ENCODE assay signal across 15 cellular contexts in the genomic region with DNA sequence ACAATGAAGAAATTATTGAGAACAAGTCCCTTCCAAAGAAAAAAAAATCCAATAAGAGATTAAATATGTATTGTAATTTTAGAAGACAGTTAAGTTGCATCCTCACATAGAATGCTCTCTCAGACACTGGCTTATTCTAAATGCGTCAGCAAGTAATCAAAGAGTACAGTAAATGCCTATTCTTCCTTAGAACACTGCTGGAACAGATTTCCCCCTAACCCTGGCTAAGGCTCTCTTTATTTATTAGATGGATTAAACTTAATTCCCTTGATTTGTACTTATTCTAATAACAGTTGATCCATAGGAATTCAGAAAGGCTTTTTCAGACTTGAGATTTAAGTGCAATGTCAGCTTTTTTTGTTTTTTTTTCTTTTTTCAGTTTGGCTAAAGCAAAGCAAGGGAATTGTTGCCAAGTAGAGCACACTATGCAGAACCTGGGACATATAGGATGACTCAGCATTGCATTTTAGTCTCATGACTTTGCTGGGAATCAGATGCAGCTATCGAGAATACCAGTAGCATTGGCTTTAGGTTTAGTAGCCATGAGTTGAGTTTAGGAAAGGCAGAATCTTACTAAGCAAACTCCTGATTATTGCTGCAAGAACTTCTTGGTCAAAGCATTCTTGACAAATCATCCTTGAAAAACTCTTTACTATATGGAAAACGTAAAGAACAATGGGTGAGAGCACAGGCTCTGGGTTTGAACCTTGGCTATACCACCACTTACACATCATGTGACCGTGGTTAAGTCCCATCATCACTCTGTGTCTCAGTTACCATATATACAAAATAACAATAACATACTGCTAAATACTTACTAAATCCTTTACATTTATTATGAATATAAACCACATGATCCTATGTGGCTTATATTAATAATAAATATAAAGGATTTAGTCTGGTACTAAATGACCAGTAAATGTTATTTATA. TPM values are rescaled to one million over a fixed set of nuclear protein-coding genes. Genes with fewer than 3 reads are reported as not detected.
DNase-seq lines count a peak whose midpoint lies in the region; ATAC-seq and TF ChIP-seq lines count a peak whose summit lies in the region.
"Had no signal": no experiment of that assay in that cellular context is flagged by ENCODE, and none has a peak within 500 bp of the region (broad histone marks: within the 10 kb centered on the region; RNA-seq: fewer than 3 reads in every experiment).

No MANE protein-coding gene starts in this region.

- H3K9me3 Mint-ChIP-seq in MCF 10A (ENCODE audit: unreplicated experiment) = peaks cover 6% of the 10 kb centered on the region
- peaks cover 3% of the 10 kb centered on the region for H3K9me3 Mint-ChIP-seq in natural killer cell treated with Interleukin-12 subunit alpha and Interleukin-12 subunit beta and Interleukin-15 and Interleukin-18, amount 100 ng/mL, for 72 hours

- H3K36me3 Mint-ChIP-seq in MCF 10A (ENCODE audit: insufficient read depth, unreplicated experiment) = no peaks in the 10 kb centered on the region
- H3K36me3 Mint-ChIP-seq in natural killer cell treated with Interleukin-12 subunit alpha and Interleukin-12 subunit beta and Interleukin-15 and Interleukin-18, amount 100 ng/mL, for 72 hours = peaks cover 11% of the 10 kb centered on the region

- H3K4me1 Mint-ChIP-seq in MCF 10A (ENCODE audit: insufficient read depth, unreplicated experiment) = peaks cover 12% of the 10 kb centered on the region
- no peaks in the 10 kb centered on the region for H3K4me1 Mint-ChIP-seq in natural killer cell treated with Interleukin-12 subunit alpha and Interleukin-12 subunit beta and Interleukin-15 and Interleukin-18, amount 100 ng/mL, for 72 hours (ENCODE audit: low read depth in 2 of 2)

- BruUV-seq in MCF 10A (replicated peaks; lab: Mats Ljungman, UMichigan) = no TSS peak

- intact Hi-C loops in MCF 10A (cut with micrococcal nuclease) (no loop called here), breast epithelium (cut with DNase I; ENCODE audit: low total_unique reads) (no loop called here), left colon (cut with DNase I, micrococcal nuclease) (no loop called here)

- CTCF ChIA-PET in MCF 10A (lab: Yijun Ruan, JAX) = interaction anchor here (0.7 kb wide), 1 partner anchor 102 kb away, joined by 3 read pairs; no protein-coding TSS in a partner anchor

- no peak overlapping the region for H3K27ac ChIP-seq in breast epithelium
- H3K27ac ChIP-seq: left lung, VCaP had no signal

- H3K27me3 ChIP-seq in breast epithelium = no peaks in the 10 kb centered on the region
- H3K27me3 ChIP-seq: left lung had no signal

- H3K36me3 ChIP-seq in breast epithelium = no peaks in the 10 kb centered on the region
- H3K36me3 ChIP-seq: left lung had no signal

- no peak overlapping the region for H3K4me3 ChIP-seq in breast epithelium
- no peak overlapping the region for H3K4me3 ChIP-seq in fibroblast of mammary gland (ENCODE audit: control insufficient read depth, low read depth, low read length)
- H3K4me3 ChIP-seq: left lung had no signal

- no peaks in the 10 kb centered on the region for H3K27me3 Mint-ChIP-seq in MCF 10A (ENCODE audit: insufficient read depth, unreplicated experiment)
- H3K27me3 Mint-ChIP-seq in natural killer cell treated with Interleukin-12 subunit alpha and Interleukin-12 subunit beta and Interleukin-15 and Interleukin-18, amount 100 ng/mL, for 72 hours = no peaks in the 10 kb centered on the region

- ATAC-seq in SK-N-SH treated with all-trans-retinoic acid at 6 μM for 48 hours (peak; percentile 94), left colon (no peak), GM19467 (IDR thresholded peaks at IDR 0.05; ENCODE audit: unreplicated experiment) (no peak)
- no peak for ATAC-seq in natural killer cell treated with Interleukin-12 subunit alpha and Interleukin-12 subunit beta and Interleukin-15 and Interleukin-18, amount 100 ng/mL, for 72 hours
- ATAC-seq: left lung had no signal

- TF ChIP-seq CTCF in MCF 10A (IDR thresholded peaks at IDR 0.05; ENCODE audit: unreplicated experiment) (no peak), breast epithelium (IDR thresholded peaks at IDR 0.05) (no peak), fibroblast of mammary gland (conservative IDR thresholded peaks at IDR 0.05; ENCODE audit: control insufficient read depth, insufficient read depth, low read depth, low read length) (no peak)

- no peaks in the 10 kb centered on the region for H3K9me3 ChIP-seq in breast epithelium

- H3K27ac Mint-ChIP-seq in MCF 10A (ENCODE audit: low read depth, unreplicated experiment) = no peak overlapping the region
- H3K27ac Mint-ChIP-seq in natural killer cell treated with Interleukin-12 subunit alpha and Interleukin-12 subunit beta and Interleukin-15 and Interleukin-18, amount 100 ng/mL, for 72 hours = no peak overlapping the region

- POLR2A ChIA-PET in MCF 10A (lab: Yijun Ruan, JAX) = interaction anchor here (0.7 to 1.2 kb wide), 6 partner anchors 15 to 60 kb away, joined by 3 to 5 read pairs (median 4); a partner anchor contains a TSS

- peak; percentile 82 for DNase-seq in MCF 10A (ENCODE audit: unreplicated experiment)
- no peak for DNase-seq in breast epithelium (ENCODE audit: low spot score in 2 of 2)
- peak; percentile 92 for DNase-seq in fibroblast of mammary gland (ENCODE audit: low read depth)
- no peak for DNase-seq in natural killer cell treated with Interleukin-12 subunit alpha and Interleukin-12 subunit beta and Interleukin-15 and Interleukin-18, amount 100 ng/mL, for 72 hours (ENCODE audit: low spot score)
- DNase-seq in left colon = no peak
- no peak for DNase-seq in stimulated activated CD4-positive, alpha-beta T cell treated with anti-CD3 and anti-CD28 coated beads, Interleukin-4, amount 100 ng/mL, for 4 hours
- DNase-seq: activated CD8-positive, alpha-beta memory T cell treated with anti-CD3 and anti-CD28 coated beads, Interleukin-2, amount 50 U/mL, for 48 hours; amygdala; DMS79 treated with DMSO at 0.1 percent for 48 hours; left lung; NCI-H2081 treated with DMSO at 0.1 percent for 48 hours; nucleus accumbens had no signal

- no peak overlapping the region for H3K4me3 Mint-ChIP-seq in MCF 10A (ENCODE audit: unreplicated experiment)
- H3K4me3 Mint-ChIP-seq in natural killer cell treated with Interleukin-12 subunit alpha and Interleukin-12 subunit beta and Interleukin-15 and Interleukin-18, amount 100 ng/mL, for 72 hours = no peak overlapping the region

- no peak for TF ChIP-seq POLR2A in breast epithelium (IDR thresholded peaks at IDR 0.05)

- H3K4me1 ChIP-seq in breast epithelium = no peaks in the 10 kb centered on the region
- H3K4me1 ChIP-seq: left lung had no signal

TF ChIP-seq in SK-N-SH treated with all-trans-retinoic acid at 6 μM for 48 hours, 23 proteins besides CTCF, POLR2A, EP300 and RAD21:
- 0 out of 2 replicates have a peak, but pooled peaks have one; percentile 46 for TF ChIP-seq TOX (CRISPR knock-in tag; IDR thresholded peaks at IDR 0.05; ENCODE audit: borderline replicate concordance)
- peak; percentile 68; the same call in 1 of the 2 replicates for TF ChIP-seq ZFP3 (CRISPR knock-in tag; IDR thresholded peaks at IDR 0.05)
- no peak for TF ChIP-seq PPARA (CRISPR knock-in tag; IDR thresholded peaks at IDR 0.05; ENCODE audit: borderline replicate concordance)

RNA-seq across cellular contexts. Expression of a gene that starts 26.7 kb away (rescaled TPM):
- total RNA-seq in MCF 10A (2022) (43.9 and 50.0 TPM in 2 replicates), breast epithelium (10 to 100 TPM; 41.1 to 71.3 (median 55.7) TPM), left colon (10 to 100 TPM; 34.0 to 41.5 TPM)
- 10 to 100 TPM; 31.6 to 35.5 TPM for total RNA-seq in natural killer cell treated with Interleukin-12 subunit alpha and Interleukin-12 subunit beta and Interleukin-15 and Interleukin-18, amount 100 ng/mL, for 72 hours

RNA-seq across cellular contexts. Expression of a gene that starts 33.3 kb away (rescaled TPM):
- not detected in 2 replicates for total RNA-seq in MCF 10A (2022)
- not detected for total RNA-seq in breast epithelium
- not detected for total RNA-seq in natural killer cell treated with Interleukin-12 subunit alpha and Interleukin-12 subunit beta and Interleukin-15 and Interleukin-18, amount 100 ng/mL, for 72 hours
- total RNA-seq in left colon = not detected
- total RNA-seq: left lung had no signal

RNA-seq across cellular contexts. Expression of a gene that starts 34.9 kb away (rescaled TPM):
- total RNA-seq in MCF 10A (2022) (112 and 119 TPM in 2 replicates), breast epithelium (10 to 100 TPM; 40.2 to 60.0 (median 56.1) TPM), left colon (10 to 100 TPM; 45.2 to 48.3 TPM)
- total RNA-seq in natural killer cell treated with Interleukin-12 subunit alpha and Interleukin-12 subunit beta and Interleukin-15 and Interleukin-18, amount 100 ng/mL, for 72 hours = 10 to 100 TPM; 36.4 to 42.2 TPM

Comparison
In these comparisons a context has a peak if more than half of its experiments do, and no peak if none do; other contexts are left out.
1. DNase-seq: peak in MCF 10A (single experiment) and fibroblast of mammary gland (single experiment); none in breast epithelium (0 of 2), natural killer cell treated with Interleukin-12 subunit alpha and Interleukin-12 subunit beta and Interleukin-15 and Interleukin-18, amount 100 ng/mL, for 72 hours (single experiment), left colon (0 of 2) and stimulated activated CD4-positive, alpha-beta T cell treated with anti-CD3 and anti-CD28 coated beads, Interleukin-4, amount 100 ng/mL, for 4 hours (0 of 2).